ENCODE assay signal across 8 cellular contexts in genomic region chr16:87635541-87636049, GRCh38. TPM values are rescaled to one million over a fixed set of nuclear protein-coding genes. Genes with fewer than 3 reads are reported as not detected.
DNase-seq lines count a peak whose midpoint lies in the region; ATAC-seq and TF ChIP-seq lines count a peak whose summit lies in the region.

No MANE protein-coding gene starts in this region.

- in situ Hi-C loops in ACHN (cut with HindIII; ENCODE audit: low pct_ligation_motif_present, low pct_unique_long_range_greater_than_20kb, low sequenced_read_pairs) (no loop called here), GM13977 (cut with MboI; ENCODE audit: low pct_unique_long_range_greater_than_20kb, low sequenced_read_pairs, unreplicated experiment) (no loop called here)

- H3K4me1 ChIP-seq in colonic mucosa, result peaks cover 7% of the 10 kb centered on the region
- H3K4me1 ChIP-seq in lung (ENCODE audit: control insufficient read depth in 2 of 2, insufficient read depth in 2 of 2, low read length in 2 of 2), result no peaks in the 10 kb centered on the region

- ATAC-seq in lung (ENCODE audit: insufficient read depth, low FRiP score), result peak; percentile 73

- H3K9me3 ChIP-seq in colonic mucosa, result no peaks in the 10 kb centered on the region
- peaks cover 0 to 2% of the 10 kb centered on the region in 2 donors for H3K9me3 ChIP-seq in lung (ENCODE audit: control insufficient read depth in 2 of 2, insufficient read depth in 1 of 2, low read length in 1 of 2)

- TF ChIP-seq CTCF in GM13977 (IDR thresholded peaks at IDR 0.05; ENCODE audit: extremely low read depth, insufficient read depth, missing control alignments) (peak; percentile 83), colonic mucosa (IDR thresholded peaks at IDR 0.05) (peak; percentile 43), lung (IDR thresholded peaks at IDR 0.05; ENCODE audit: control extremely low read depth, extremely low read depth) (peak; percentile 35)

- H3K4me3 ChIP-seq in colonic mucosa (peak overlapping the region; percentile 22), lung (no peak overlapping the region)

- H3K27ac ChIP-seq in colonic mucosa (no peak overlapping the region), lung (ENCODE audit: low read depth in 1 of 2, low read length in 1 of 2) (no peak overlapping the region)

- peak; percentile 71 for DNase-seq in ACHN
- DNase-seq in GM13977 (ENCODE audit: low spot score), result peak; percentile 88
- DNase-seq in NCI-H226, result peak; percentile 27
- peak; percentile 67 for DNase-seq in activated CD4-positive, alpha-beta T cell treated with anti-CD3 and anti-CD28 coated beads, Interleukin-2, amount 50 U/mL, for 1 hour
- peak; percentile 68 for DNase-seq in colonic mucosa
- peak; percentile 57 for DNase-seq in lung (ENCODE audit: low spot score)
- peak; percentile 40 for DNase-seq in stimulated activated CD8-positive, alpha-beta memory T cell treated with anti-CD3 and anti-CD28 coated beads, Interleukin-12 subunit alpha, Interleukin-12 subunit beta, amount 100 ng/mL, for 24 hours (ENCODE audit: extremely low read depth)
- no peak for DNase-seq in NCI-H524 treated with DMSO at 0.1 percent for 48 hours (lab: John Stamatoyannopoulos, UW)

- H3K27me3 ChIP-seq in colonic mucosa (no peaks in the 10 kb centered on the region), lung (ENCODE audit: control insufficient read depth, insufficient read depth) (no peaks in the 10 kb centered on the region)

- no peaks in the 10 kb centered on the region for H3K36me3 ChIP-seq in colonic mucosa
- H3K36me3 ChIP-seq in lung (ENCODE audit: control insufficient read depth in 2 of 2, insufficient read depth in 2 of 2, low read length in 2 of 2), result no peaks in the 10 kb centered on the region

- no peak overlapping the region for H3K9ac ChIP-seq in colonic mucosa (ENCODE audit: low read depth in 2 of 2, low read length in 2 of 2)

- 11 to 13% methylated on average over 23 of the region's 23 CpGs for WGBS in lung, 2 donors

- intact Hi-C loops in colonic mucosa (cut with DNase I), result loop anchor here (5.0 to 10.0 kb wide), 2 partner anchors 218 to 311 kb away; no protein-coding TSS in a partner anchor

RNA-seq across cellular contexts. Expression of gene JPH3, which starts 33.3 kb away (rescaled TPM):
- total RNA-seq in colonic mucosa, result under 1 TPM; 0.15 to 0.42 TPM
- under 1 TPM; 0.21 to 0.68 TPM for total RNA-seq in lung
- under 1 TPM; 0.04 to 0.05 TPM for polyA plus RNA-seq in lung
